ENCODE assay signal across 21 cellular contexts in genomic region chr2:111134082-111134481, GRCh38. TPM values are rescaled to one million over a fixed set of nuclear protein-coding genes. Genes with fewer than 3 reads are reported as not detected.
DNase-seq lines count a peak whose midpoint lies in the region; ATAC-seq, FAIRE-seq and TF ChIP-seq lines count a peak whose summit lies in the region.
"Had no signal": no experiment of that assay in that cellular context is flagged by ENCODE, and none has a peak within 500 bp of the region (broad histone marks: within the 10 kb centered on the region; RNA-seq: fewer than 3 reads in every experiment).

No MANE protein-coding gene starts in this region.

- WGBS in mammary epithelial cell (ENCODE audit: low coverage, missing lambda C conversion rate), result 100% methylated on average over 3 of the region's 3 CpGs
- 85 to 100% methylated on average over 1 to 3 of the region's 3 CpGs for WGBS in transverse colon (ENCODE audit: low coverage in 1 of 2), 2 donors

- no peaks in the 10 kb centered on the region for H4K20me1 ChIP-seq in mammary epithelial cell (ENCODE audit: insufficient read depth, low read length)

- TF ChIP-seq CTCF in mammary epithelial cell (conservative IDR thresholded peaks at IDR 0.05 in 1 of 2, IDR thresholded peaks at IDR 0.05 in 1 of 2; ENCODE audit: extremely low read depth in 1 of 2, insufficient read depth in 1 of 2, low read depth in 1 of 2, low read length in 2 of 2) (peak; percentile 9 to 26), breast epithelium (IDR thresholded peaks at IDR 0.05) (peak in 1 of 3 donors; percentile 24), glutamatergic neuron (IDR thresholded peaks at IDR 0.05; ENCODE audit: partially characterized antibody, unreplicated experiment) (peak; percentile 73), transverse colon (IDR thresholded peaks at IDR 0.05) (peak; percentile 20 to 40 (median 23)), Caco-2 (IDR thresholded peaks at IDR 0.05; ENCODE audit: insufficient read depth in 1 of 2, low read depth in 1 of 2, low read length in 1 of 2, severe bottlenecking in 1 of 2, unreplicated experiment in 1 of 2) (peak in 1 of 2 experiments; percentile 27)

- peaks cover 18% of the 10 kb centered on the region for H3K4me1 Mint-ChIP-seq in glutamatergic neuron (ENCODE audit: low read depth, unreplicated experiment)
- peaks cover 12% of the 10 kb centered on the region for H3K4me1 Mint-ChIP-seq in Caco-2 (ENCODE audit: low read depth, unreplicated experiment)

- H3K27ac Mint-ChIP-seq in glutamatergic neuron (ENCODE audit: unreplicated experiment) (no peak overlapping the region), Caco-2 (ENCODE audit: unreplicated experiment) (no peak overlapping the region)
- H3K27ac Mint-ChIP-seq: activated naive CD8-positive, alpha-beta T cell treated with anti-CD3 and anti-CD28 coated beads, Interleukin-2, amount 50 U/mL, for 24 hours; activated T-helper 17 cell treated with anti-CD3 and anti-CD28 coated beads, Interleukin-2, amount 50 U/mL, for 72 hours; memory B cell; stimulated activated naive CD8-positive, alpha-beta T cell treated with anti-CD3 and anti-CD28 coated beads, Interleukin-15, amount 100 ng/mL, for 72 hours had no signal

- in situ Hi-C loops in mammary epithelial cell (cut with MboI; ENCODE audit: low sequenced_read_pairs in 2 of 2), result no loop called here
- in situ Hi-C loops in transverse colon (cut with MboI; ENCODE audit: low pct_ligation_motif_present in 1 of 4, low pct_unique_long_range_greater_than_20kb in 1 of 4, low sequenced_read_pairs in 3 of 4), result loop anchor here in 1 of 4 donors (25.0 kb wide), 1 partner anchor 322 kb away; no protein-coding TSS in a partner anchor

- H3K4me1 ChIP-seq in mammary epithelial cell (ENCODE audit: insufficient read depth, low read length) (no peaks in the 10 kb centered on the region), breast epithelium (peaks cover 0 to 6% of the 10 kb centered on the region in 2 donors), transverse colon (peaks cover 0 to 6% (median 0%) of the 10 kb centered on the region in 4 donors), Caco-2 (no peaks in the 10 kb centered on the region)
- H3K4me1 ChIP-seq: uterus had no signal

- no peak for TF ChIP-seq EP300 in transverse colon (IDR thresholded peaks at IDR 0.05; ENCODE audit: low read depth)

- H3K4me3 ChIP-seq in mammary epithelial cell (replicated peaks in 1 of 3; ENCODE audit: insufficient read depth in 1 of 3, low read depth in 2 of 3, low read length in 3 of 3), result no peak overlapping the region
- no peak overlapping the region for H3K4me3 ChIP-seq in breast epithelium
- no peak overlapping the region for H3K4me3 ChIP-seq in transverse colon
- no peak overlapping the region for H3K4me3 ChIP-seq in Caco-2 (ENCODE audit: low read depth, low read length)
- H3K4me3 ChIP-seq: esophagus muscularis mucosa, heart right ventricle, uterus had no signal

- dilution Hi-C loops in mammary epithelial cell (cut with HindIII; ENCODE audit: low sequenced_read_pairs), result no loop called here

- H3K79me2 ChIP-seq in mammary epithelial cell (ENCODE audit: insufficient read depth, low read length), result peaks cover 40% of the 10 kb centered on the region

- POLR2A ChIA-PET in Caco-2 (lab: Charles Lee), result no interaction called here

- no peak for DNase-seq in mammary epithelial cell
- DNase-seq in breast epithelium (ENCODE audit: low spot score in 2 of 2), result no peak
- no peak for DNase-seq in RCC 7860 (ENCODE audit: low spot score)
- DNase-seq in glutamatergic neuron, result no peak
- DNase-seq in transverse colon, result no peak
- no peak for DNase-seq in 8988T
- DNase-seq in Caco-2, result no peak
- DNase-seq: activated CD8-positive, alpha-beta memory T cell treated with anti-CD3 and anti-CD28 coated beads for 24 hours; activated naive CD8-positive, alpha-beta T cell treated with anti-CD3 and anti-CD28 coated beads, Interleukin-2, amount 50 U/mL, for 24 hours; heart right ventricle; MV-4-11; NCI-H2081 treated with DMSO at 0.1 percent for 48 hours; NCI-H526 treated with DMSO at 0.1 percent for 48 hours; RPMI8226; stimulated activated naive CD8-positive, alpha-beta T cell treated with anti-CD3 and anti-CD28 coated beads, Interleukin-15, amount 100 ng/mL, for 72 hours; uterus had no signal

- H3K27me3 ChIP-seq in mammary epithelial cell (ENCODE audit: insufficient read depth, low read length), result no peaks in the 10 kb centered on the region
- H3K27me3 ChIP-seq in breast epithelium, result no peaks in the 10 kb centered on the region
- H3K27me3 ChIP-seq in transverse colon, result no peaks in the 10 kb centered on the region
- H3K27me3 ChIP-seq in Caco-2 (replicated peaks; ENCODE audit: control insufficient read depth, insufficient read depth, low read length), result no peaks in the 10 kb centered on the region
- H3K27me3 ChIP-seq: esophagus muscularis mucosa, heart right ventricle, uterus had no signal

- no peak overlapping the region for H2AFZ ChIP-seq in mammary epithelial cell (ENCODE audit: low read depth, low read length)

- H3K9me3 Mint-ChIP-seq in glutamatergic neuron (ENCODE audit: unreplicated experiment) (no peaks in the 10 kb centered on the region), Caco-2 (ENCODE audit: unreplicated experiment) (no peaks in the 10 kb centered on the region)
- H3K9me3 Mint-ChIP-seq: activated naive CD8-positive, alpha-beta T cell treated with anti-CD3 and anti-CD28 coated beads, Interleukin-2, amount 50 U/mL, for 24 hours; activated T-helper 17 cell treated with anti-CD3 and anti-CD28 coated beads, Interleukin-2, amount 50 U/mL, for 72 hours; memory B cell; nephron; stimulated activated naive CD8-positive, alpha-beta T cell treated with anti-CD3 and anti-CD28 coated beads, Interleukin-15, amount 100 ng/mL, for 72 hours had no signal

- H3K4me3 Mint-ChIP-seq in glutamatergic neuron (ENCODE audit: unreplicated experiment) (no peak overlapping the region), Caco-2 (ENCODE audit: unreplicated experiment) (no peak overlapping the region)
- H3K4me3 Mint-ChIP-seq: activated naive CD8-positive, alpha-beta T cell treated with anti-CD3 and anti-CD28 coated beads, Interleukin-2, amount 50 U/mL, for 24 hours; activated T-helper 17 cell treated with anti-CD3 and anti-CD28 coated beads, Interleukin-2, amount 50 U/mL, for 72 hours; memory B cell; nephron had no signal

- no peak overlapping the region for H3K9ac ChIP-seq in mammary epithelial cell (ENCODE audit: insufficient read depth, low read length)

- intact Hi-C loops in mammary epithelial cell (cut with micrococcal nuclease) (no loop called here), breast epithelium (cut with DNase I; ENCODE audit: low total_unique reads) (no loop called here), transverse colon (cut with DNase I; ENCODE audit: low total_unique reads) (no loop called here), Caco-2 (cut with micrococcal nuclease; ENCODE audit: unreplicated experiment) (no loop called here)

- TF ChIP-seq POLR2A in breast epithelium (IDR thresholded peaks at IDR 0.05) (no peak), transverse colon (IDR thresholded peaks at IDR 0.05) (no peak)

- no peaks in the 10 kb centered on the region for H3K36me3 ChIP-seq in mammary epithelial cell (ENCODE audit: insufficient read depth, low read length)
- H3K36me3 ChIP-seq in breast epithelium, result no peaks in the 10 kb centered on the region
- H3K36me3 ChIP-seq in transverse colon, result peaks cover 0 to 5% (median 0%) of the 10 kb centered on the region in 4 donors
- peaks cover 7% of the 10 kb centered on the region for H3K36me3 ChIP-seq in Caco-2 (ENCODE audit: control insufficient read depth, insufficient read depth, low read length)

- no peak overlapping the region for H3K27ac ChIP-seq in mammary epithelial cell (ENCODE audit: insufficient read depth, low read depth, low read length)
- no peak overlapping the region for H3K27ac ChIP-seq in breast epithelium
- no peak overlapping the region for H3K27ac ChIP-seq in transverse colon
- H3K27ac ChIP-seq: esophagus muscularis mucosa, heart right ventricle, uterus had no signal

- H3K4me2 ChIP-seq in mammary epithelial cell (ENCODE audit: insufficient read depth, low read depth, low read length), result no peak overlapping the region

- ATAC-seq in GM19452 (IDR thresholded peaks at IDR 0.05; ENCODE audit: unreplicated experiment), result no peak
- ATAC-seq: activated naive CD8-positive, alpha-beta T cell treated with anti-CD3 and anti-CD28 coated beads, Interleukin-2, amount 50 U/mL, for 24 hours; activated T-helper 17 cell treated with anti-CD3 and anti-CD28 coated beads, Interleukin-2, amount 50 U/mL, for 72 hours; heart right ventricle; stimulated activated naive CD8-positive, alpha-beta T cell treated with anti-CD3 and anti-CD28 coated beads, Interleukin-15, amount 100 ng/mL, for 72 hours had no signal

- H3K36me3 Mint-ChIP-seq in glutamatergic neuron (ENCODE audit: unreplicated experiment), result no peaks in the 10 kb centered on the region
- H3K36me3 Mint-ChIP-seq in Caco-2 (ENCODE audit: insufficient read depth, unreplicated experiment), result peaks cover 58% of the 10 kb centered on the region

- H3K9me3 ChIP-seq in mammary epithelial cell (replicated peaks; ENCODE audit: insufficient read depth, low read length) (no peaks in the 10 kb centered on the region), breast epithelium (no peaks in the 10 kb centered on the region), transverse colon (no peaks in the 10 kb centered on the region), Caco-2 (no peaks in the 10 kb centered on the region)
- H3K9me3 ChIP-seq: esophagus muscularis mucosa, heart right ventricle, uterus had no signal

- BruUV-seq in mammary epithelial cell (replicated peaks; lab: Mats Ljungman, UMichigan) (no TSS peak), Caco-2 (replicated peaks; lab: Mats Ljungman, UMichigan) (no TSS peak)

- FAIRE-seq in RCC 7860 (lab: Jason Lieb, UNC), result peak; percentile 40

- CTCF ChIA-PET in mammary epithelial cell (lab: Charles Lee; ENCODE audit: low non-redundant PET) (no interaction called here), Caco-2 (lab: Charles Lee) (interaction anchor here (2.2 kb wide), 1 partner anchor 14 kb away, joined by 5 read pairs; the partner anchor contains the start of gene BCL2L11)

- H3K27me3 Mint-ChIP-seq in glutamatergic neuron (ENCODE audit: unreplicated experiment), result no peaks in the 10 kb centered on the region
- H3K27me3 Mint-ChIP-seq in Caco-2 (ENCODE audit: insufficient read depth, unreplicated experiment), result no peaks in the 10 kb centered on the region
- H3K27me3 Mint-ChIP-seq: activated naive CD8-positive, alpha-beta T cell treated with anti-CD3 and anti-CD28 coated beads, Interleukin-2, amount 50 U/mL, for 24 hours; activated T-helper 17 cell treated with anti-CD3 and anti-CD28 coated beads, Interleukin-2, amount 50 U/mL, for 72 hours; memory B cell; stimulated activated naive CD8-positive, alpha-beta T cell treated with anti-CD3 and anti-CD28 coated beads, Interleukin-15, amount 100 ng/mL, for 72 hours had no signal

RNA-seq across cellular contexts. Expression of gene BCL2L11, which starts 13.4 kb away (rescaled TPM):
- total RNA-seq in mammary epithelial cell (1 to 10 TPM; 7.3 to 9.7 TPM), breast epithelium (10 to 100 TPM; 42.6 to 67.3 (median 46.1) TPM), glutamatergic neuron (ENCODE audit: unreplicated experiment) (20.0 TPM), transverse colon (10 to 100 TPM in 3 of 4 donors, 1 to 10 TPM in 1; 8.8 to 41.8 (median 36.1) TPM), Caco-2 (2022) (27.7 and 28.9 TPM in 2 replicates)
- 6.2 TPM for polyA plus RNA-seq in mammary epithelial cell
- 4.8 TPM for polyA minus RNA-seq in mammary epithelial cell
